Comparison of ENCODE assay signal across 1 cellular context in genomic region chr1:26280333-26281042, GRCh38.
TF ChIP-seq lines count a peak whose summit lies in the region.

No MANE protein-coding gene starts in this region.

TF ChIP-seq in GM23338, 12 proteins besides CTCF, POLR2A, EP300 and RAD21 (continued from another document):
- TF ChIP-seq ZNF462 (CRISPR knock-in tag; IDR thresholded peaks at IDR 0.05) (no peak), ETS1 (IDR thresholded peaks at IDR 0.05) (no peak), NANOG (IDR thresholded peaks at IDR 0.05; ENCODE audit: borderline replicate concordance) (no peak), ZNF331 (CRISPR knock-in tag; IDR thresholded peaks at IDR 0.05; ENCODE audit: low read depth) (no peak), EZH2phosphoT487 (IDR thresholded peaks at IDR 0.05; ENCODE audit: unreplicated experiment) (no peak)
- TF ChIP-seq, protein P1, sequence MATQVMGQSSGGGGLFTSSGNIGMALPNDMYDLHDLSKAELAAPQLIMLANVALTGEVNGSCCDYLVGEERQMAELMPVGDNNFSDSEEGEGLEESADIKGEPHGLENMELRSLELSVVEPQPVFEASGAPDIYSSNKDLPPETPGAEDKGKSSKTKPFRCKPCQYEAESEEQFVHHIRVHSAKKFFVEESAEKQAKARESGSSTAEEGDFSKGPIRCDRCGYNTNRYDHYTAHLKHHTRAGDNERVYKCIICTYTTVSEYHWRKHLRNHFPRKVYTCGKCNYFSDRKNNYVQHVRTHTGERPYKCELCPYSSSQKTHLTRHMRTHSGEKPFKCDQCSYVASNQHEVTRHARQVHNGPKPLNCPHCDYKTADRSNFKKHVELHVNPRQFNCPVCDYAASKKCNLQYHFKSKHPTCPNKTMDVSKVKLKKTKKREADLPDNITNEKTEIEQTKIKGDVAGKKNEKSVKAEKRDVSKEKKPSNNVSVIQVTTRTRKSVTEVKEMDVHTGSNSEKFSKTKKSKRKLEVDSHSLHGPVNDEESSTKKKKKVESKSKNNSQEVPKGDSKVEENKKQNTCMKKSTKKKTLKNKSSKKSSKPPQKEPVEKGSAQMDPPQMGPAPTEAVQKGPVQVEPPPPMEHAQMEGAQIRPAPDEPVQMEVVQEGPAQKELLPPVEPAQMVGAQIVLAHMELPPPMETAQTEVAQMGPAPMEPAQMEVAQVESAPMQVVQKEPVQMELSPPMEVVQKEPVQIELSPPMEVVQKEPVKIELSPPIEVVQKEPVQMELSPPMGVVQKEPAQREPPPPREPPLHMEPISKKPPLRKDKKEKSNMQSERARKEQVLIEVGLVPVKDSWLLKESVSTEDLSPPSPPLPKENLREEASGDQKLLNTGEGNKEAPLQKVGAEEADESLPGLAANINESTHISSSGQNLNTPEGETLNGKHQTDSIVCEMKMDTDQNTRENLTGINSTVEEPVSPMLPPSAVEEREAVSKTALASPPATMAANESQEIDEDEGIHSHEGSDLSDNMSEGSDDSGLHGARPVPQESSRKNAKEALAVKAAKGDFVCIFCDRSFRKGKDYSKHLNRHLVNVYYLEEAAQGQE (IDR thresholded peaks at IDR 0.05; ENCODE audit: unreplicated experiment): no peak
